8 cellular contexts compared by ENCODE assay signal in genomic region chr1:247331526-247332214, GRCh38. TPM values are rescaled to one million over a fixed set of nuclear protein-coding genes. Genes with fewer than 3 reads are reported as not detected.
DNase-seq lines count a peak whose midpoint lies in the region; ATAC-seq, FAIRE-seq and TF ChIP-seq lines count a peak whose summit lies in the region.

TSS of gene ZNF496 (minus strand) at chr1:247331867. CDS start at chr1:247329578, 2,289 bp downstream.

- H3K9ac ChIP-seq in kidney (ENCODE audit: low read length in 2 of 2): peak within 1 kb of the TSS; percentile 56 to 73

- DNase-seq in AG08395 (ENCODE audit: low spot score): peak; percentile 90
- peak; percentile 85 for DNase-seq in NCI-H2171 (lab: John Stamatoyannopoulos, UW)
- peak; percentile 59 for DNase-seq in activated B cell treated with CpG ODN at 0.5 μM for 24 hours
- DNase-seq in cerebellar cortex (ENCODE audit: low spot score): peak; percentile 82
- peak; percentile 94 for DNase-seq in kidney
- DNase-seq in stimulated activated CD4-positive, alpha-beta T cell treated with anti-CD3 and anti-CD28 coated beads, Interleukin-15, amount 100 ng/mL, for 1 hour (ENCODE audit: low read depth in 1 of 2, low spot score in 1 of 2): peak; percentile 15 to 57

- CTCF ChIA-PET in activated B cell treated with CpG ODN at 0.5 μM for 24 hours (lab: Charles Lee): interaction anchor here (1.6 kb wide), 1 partner anchor 41 kb away, joined by 6 read pairs; no protein-coding TSS in a partner anchor

- H3K4me1 Mint-ChIP-seq in activated B cell treated with CpG ODN at 0.5 μM for 24 hours: peaks cover 20% of the 10 kb centered on the region

- FAIRE-seq in kidney (lab: Jason Lieb, UNC): no peak

- peaks cover 9% of the 10 kb centered on the region in 2 donors for H3K4me1 ChIP-seq in kidney (ENCODE audit: control insufficient read depth in 1 of 2, insufficient read depth in 1 of 2, low read depth in 1 of 2, low read length in 2 of 2)

- no peaks in the 10 kb centered on the region for H3K9me3 Mint-ChIP-seq in activated B cell treated with CpG ODN at 0.5 μM for 24 hours

- H3K27me3 Mint-ChIP-seq in activated B cell treated with CpG ODN at 0.5 μM for 24 hours: no peaks in the 10 kb centered on the region

- POLR2A ChIA-PET in activated B cell treated with CpG ODN at 0.5 μM for 24 hours (lab: Charles Lee): interaction anchor here (0.8 to 1.5 kb wide), 5 partner anchors 20 to 227 kb away, joined by 3 to 5 read pairs (median 4); no protein-coding TSS in a partner anchor

- peak within 1 kb of the TSS; percentile 89 for H3K4me3 Mint-ChIP-seq in activated B cell treated with CpG ODN at 0.5 μM for 24 hours

- H3K9me3 ChIP-seq in kidney (ENCODE audit: control insufficient read depth in 1 of 2, low read length in 2 of 2): no peaks in the 10 kb centered on the region

- H3K4me3 ChIP-seq in kidney (ENCODE audit: low read length in 2 of 2): peak within 1 kb of the TSS; percentile 65 to 69

- H3K36me3 ChIP-seq in kidney (ENCODE audit: control insufficient read depth in 1 of 2, insufficient read depth in 2 of 2, low read length in 2 of 2): peaks cover 12 to 16% of the 10 kb centered on the region in 2 donors

- peak within 1 kb of the TSS; percentile 59 for H3K27ac Mint-ChIP-seq in activated B cell treated with CpG ODN at 0.5 μM for 24 hours

- intact Hi-C loops in activated B cell treated with CpG ODN at 0.5 μM for 24 hours (cut with micrococcal nuclease): loop anchor here (1.0 to 5.0 kb wide), 5 partner anchors 26 to 399 kb away; partner anchors contain the start of genes AHCTF1 and ZNF669
- intact Hi-C loops in kidney (cut with DNase I): no loop called here

- H3K27ac ChIP-seq in kidney (ENCODE audit: low read depth in 2 of 2, low read length in 2 of 2): peak within 1 kb of the TSS; percentile 83 to 85

- peaks cover 20% of the 10 kb centered on the region for H3K36me3 Mint-ChIP-seq in activated B cell treated with CpG ODN at 0.5 μM for 24 hours (ENCODE audit: low read depth)

- peak; percentile 52 for ATAC-seq in GM18870 (IDR thresholded peaks at IDR 0.05; ENCODE audit: unreplicated experiment)
- ATAC-seq in HG03103 (IDR thresholded peaks at IDR 0.05; ENCODE audit: low read depth, unreplicated experiment): peak; percentile 52
- ATAC-seq in activated B cell treated with CpG ODN at 0.5 μM for 24 hours (ENCODE audit: low read depth): peak; percentile 73

- TF ChIP-seq CTCF in activated B cell treated with CpG ODN at 0.5 μM for 24 hours (IDR thresholded peaks at IDR 0.05) (no peak), kidney (IDR thresholded peaks at IDR 0.05; ENCODE audit: borderline replicate concordance, extremely low read depth, insufficient read depth) (no peak)

RNA-seq across cellular contexts. Expression of gene ZNF496, which starts in this region (rescaled TPM):
- total RNA-seq in activated B cell treated with CpG ODN at 0.5 μM for 24 hours: 15.0 and 21.2 TPM in 2 replicates
- 27.0 TPM for total RNA-seq in kidney
- 6.3 TPM for polyA plus RNA-seq in kidney (ENCODE audit: insufficient read depth, low read depth, low replicate concordance)

Comparison
In these comparisons a context has a peak if more than half of its experiments do, and no peak if none do; other contexts are left out.
1. Peak in every context shown above with its lines: DNase-seq, ATAC-seq, H3K4me3 ChIP-seq and H3K27ac ChIP-seq.
2. DNase-seq: peak in every context shown above with its lines; median percentile 94 in kidney; 90 in AG08395; 85 in NCI-H2171; 82 in cerebellar cortex; 59 in activated B cell treated with CpG ODN at 0.5 μM for 24 hours; 36 in stimulated activated CD4-positive, alpha-beta T cell treated with anti-CD3 and anti-CD28 coated beads, Interleukin-15, amount 100 ng/mL, for 1 hour.